In the genomic region with DNA sequence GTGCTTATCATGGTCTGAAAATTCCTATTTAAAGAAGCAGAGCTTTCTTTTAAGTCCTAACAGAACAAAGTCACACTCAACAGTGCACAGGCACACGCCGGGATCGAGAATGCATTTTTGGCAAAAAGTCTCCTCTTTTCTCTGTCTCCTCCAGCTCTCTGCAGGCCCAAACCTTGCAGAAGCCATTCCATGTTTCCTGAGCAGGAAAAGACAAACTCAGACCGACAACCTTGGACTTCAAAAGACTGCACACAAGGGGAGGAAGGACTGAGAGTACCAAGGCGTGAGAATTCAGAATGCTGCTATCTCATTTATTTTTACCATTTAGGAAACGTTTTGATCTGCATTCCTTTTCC, we compare ENCODE assay signal across 1 cellular context.
TF ChIP-seq lines count a peak whose summit lies in the region.

No MANE protein-coding gene starts in this region.

TF ChIP-seq in HEK293, 187 proteins besides CTCF, POLR2A, EP300 and RAD21 (continued from another document):
- TF ChIP-seq, protein P1, sequence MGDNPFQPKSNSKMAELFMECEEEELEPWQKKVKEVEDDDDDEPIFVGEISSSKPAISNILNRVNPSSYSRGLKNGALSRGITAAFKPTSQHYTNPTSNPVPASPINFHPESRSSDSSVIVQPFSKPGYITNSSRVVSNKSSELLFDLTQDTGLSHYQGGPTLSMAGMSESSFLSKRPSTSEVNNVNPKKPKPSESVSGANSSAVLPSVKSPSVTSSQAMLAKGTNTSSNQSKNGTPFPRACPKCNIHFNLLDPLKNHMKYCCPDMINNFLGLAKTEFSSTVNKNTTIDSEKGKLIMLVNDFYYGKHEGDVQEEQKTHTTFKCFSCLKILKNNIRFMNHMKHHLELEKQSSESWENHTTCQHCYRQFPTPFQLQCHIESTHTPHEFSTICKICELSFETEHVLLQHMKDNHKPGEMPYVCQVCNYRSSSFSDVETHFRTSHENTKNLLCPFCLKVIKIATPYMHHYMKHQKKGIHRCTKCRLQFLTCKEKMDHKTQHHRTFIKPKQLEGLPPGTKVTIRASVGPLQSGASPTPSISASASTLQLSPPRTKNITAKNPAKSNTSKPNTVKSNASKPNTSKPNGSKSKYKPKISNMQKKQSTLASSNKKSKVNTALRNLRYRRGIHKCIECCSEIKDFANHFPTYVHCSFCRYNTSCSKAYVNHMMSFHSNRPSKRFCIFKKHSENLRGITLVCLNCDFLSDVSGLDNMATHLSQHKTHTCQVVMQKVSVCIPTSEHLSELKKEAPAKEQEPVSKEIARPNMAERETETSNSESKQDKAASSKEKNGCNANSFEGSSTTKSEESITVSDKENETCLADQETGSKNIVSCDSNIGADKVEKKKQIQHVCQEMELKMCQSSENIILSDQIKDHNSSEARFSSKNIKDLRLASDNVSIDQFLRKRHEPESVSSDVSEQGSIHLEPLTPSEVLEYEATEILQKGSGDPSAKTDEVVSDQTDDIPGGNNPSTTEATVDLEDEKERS (tag by site-specific recombination; IDR thresholded peaks at IDR 0.05): no peak
- TF ChIP-seq ZNF549 (tag by site-specific recombination; IDR thresholded peaks at IDR 0.05) (no peak), ZNF768 (tag by site-specific recombination; IDR thresholded peaks at IDR 0.05) (no peak), ZNF747 (tag by site-specific recombination; IDR thresholded peaks at IDR 0.05) (no peak), ZNF354C (tag by site-specific recombination; IDR thresholded peaks at IDR 0.05; ENCODE audit: borderline replicate concordance, low read depth) (no peak), YY2 (tag by site-specific recombination; IDR thresholded peaks at IDR 0.05) (no peak), ZNF623 (tag by site-specific recombination; IDR thresholded peaks at IDR 0.05) (no peak), ZNF214 (tag by site-specific recombination; IDR thresholded peaks at IDR 0.05; ENCODE audit: borderline replicate concordance) (no peak), ZNF335 (tag by site-specific recombination; conservative IDR thresholded peaks at IDR 0.05) (no peak)
- TF ChIP-seq, protein P2, sequence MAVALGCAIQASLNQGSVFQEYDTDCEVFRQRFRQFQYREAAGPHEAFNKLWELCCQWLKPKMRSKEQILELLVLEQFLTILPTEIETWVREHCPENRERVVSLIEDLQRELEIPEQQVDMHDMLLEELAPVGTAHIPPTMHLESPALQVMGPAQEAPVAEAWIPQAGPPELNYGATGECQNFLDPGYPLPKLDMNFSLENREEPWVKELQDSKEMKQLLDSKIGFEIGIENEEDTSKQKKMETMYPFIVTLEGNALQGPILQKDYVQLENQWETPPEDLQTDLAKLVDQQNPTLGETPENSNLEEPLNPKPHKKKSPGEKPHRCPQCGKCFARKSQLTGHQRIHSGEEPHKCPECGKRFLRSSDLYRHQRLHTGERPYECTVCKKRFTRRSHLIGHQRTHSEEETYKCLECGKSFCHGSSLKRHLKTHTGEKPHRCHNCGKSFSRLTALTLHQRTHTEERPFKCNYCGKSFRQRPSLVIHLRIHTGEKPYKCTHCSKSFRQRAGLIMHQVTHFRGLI (tag by site-specific recombination; IDR thresholded peaks at IDR 0.05): no peak
- TF ChIP-seq, protein P3, sequence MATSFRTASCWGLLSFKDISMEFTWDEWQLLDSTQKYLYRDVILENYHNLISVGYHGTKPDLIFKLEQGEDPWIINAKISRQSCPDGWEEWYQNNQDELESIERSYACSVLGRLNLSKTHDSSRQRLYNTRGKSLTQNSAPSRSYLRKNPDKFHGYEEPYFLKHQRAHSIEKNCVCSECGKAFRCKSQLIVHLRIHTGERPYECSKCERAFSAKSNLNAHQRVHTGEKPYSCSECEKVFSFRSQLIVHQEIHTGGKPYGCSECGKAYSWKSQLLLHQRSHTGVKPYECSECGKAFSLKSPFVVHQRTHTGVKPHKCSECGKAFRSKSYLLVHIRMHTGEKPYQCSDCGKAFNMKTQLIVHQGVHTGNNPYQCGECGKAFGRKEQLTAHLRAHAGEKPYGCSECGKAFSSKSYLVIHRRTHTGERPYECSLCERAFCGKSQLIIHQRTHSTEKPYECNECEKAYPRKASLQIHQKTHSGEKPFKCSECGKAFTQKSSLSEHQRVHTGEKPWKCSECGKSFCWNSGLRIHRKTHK (tag by site-specific recombination; IDR thresholded peaks at IDR 0.05): no peak
- TF ChIP-seq, protein P4, sequence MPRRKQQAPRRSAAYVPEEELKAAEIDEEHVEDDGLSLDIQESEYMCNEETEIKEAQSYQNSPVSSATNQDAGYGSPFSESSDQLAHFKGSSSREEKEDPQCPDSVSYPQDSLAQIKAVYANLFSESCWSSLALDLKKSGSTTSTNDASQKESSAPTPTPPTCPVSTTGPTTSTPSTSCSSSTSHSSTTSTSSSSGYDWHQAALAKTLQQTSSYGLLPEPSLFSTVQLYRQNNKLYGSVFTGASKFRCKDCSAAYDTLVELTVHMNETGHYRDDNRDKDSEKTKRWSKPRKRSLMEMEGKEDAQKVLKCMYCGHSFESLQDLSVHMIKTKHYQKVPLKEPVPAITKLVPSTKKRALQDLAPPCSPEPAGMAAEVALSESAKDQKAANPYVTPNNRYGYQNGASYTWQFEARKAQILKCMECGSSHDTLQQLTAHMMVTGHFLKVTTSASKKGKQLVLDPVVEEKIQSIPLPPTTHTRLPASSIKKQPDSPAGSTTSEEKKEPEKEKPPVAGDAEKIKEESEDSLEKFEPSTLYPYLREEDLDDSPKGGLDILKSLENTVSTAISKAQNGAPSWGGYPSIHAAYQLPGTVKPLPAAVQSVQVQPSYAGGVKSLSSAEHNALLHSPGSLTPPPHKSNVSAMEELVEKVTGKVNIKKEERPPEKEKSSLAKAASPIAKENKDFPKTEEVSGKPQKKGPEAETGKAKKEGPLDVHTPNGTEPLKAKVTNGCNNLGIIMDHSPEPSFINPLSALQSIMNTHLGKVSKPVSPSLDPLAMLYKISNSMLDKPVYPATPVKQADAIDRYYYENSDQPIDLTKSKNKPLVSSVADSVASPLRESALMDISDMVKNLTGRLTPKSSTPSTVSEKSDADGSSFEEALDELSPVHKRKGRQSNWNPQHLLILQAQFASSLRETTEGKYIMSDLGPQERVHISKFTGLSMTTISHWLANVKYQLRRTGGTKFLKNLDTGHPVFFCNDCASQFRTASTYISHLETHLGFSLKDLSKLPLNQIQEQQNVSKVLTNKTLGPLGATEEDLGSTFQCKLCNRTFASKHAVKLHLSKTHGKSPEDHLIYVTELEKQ (tag by site-specific recombination; IDR thresholded peaks at IDR 0.05; ENCODE audit: borderline replicate concordance): no peak
- TF ChIP-seq, protein P5, sequence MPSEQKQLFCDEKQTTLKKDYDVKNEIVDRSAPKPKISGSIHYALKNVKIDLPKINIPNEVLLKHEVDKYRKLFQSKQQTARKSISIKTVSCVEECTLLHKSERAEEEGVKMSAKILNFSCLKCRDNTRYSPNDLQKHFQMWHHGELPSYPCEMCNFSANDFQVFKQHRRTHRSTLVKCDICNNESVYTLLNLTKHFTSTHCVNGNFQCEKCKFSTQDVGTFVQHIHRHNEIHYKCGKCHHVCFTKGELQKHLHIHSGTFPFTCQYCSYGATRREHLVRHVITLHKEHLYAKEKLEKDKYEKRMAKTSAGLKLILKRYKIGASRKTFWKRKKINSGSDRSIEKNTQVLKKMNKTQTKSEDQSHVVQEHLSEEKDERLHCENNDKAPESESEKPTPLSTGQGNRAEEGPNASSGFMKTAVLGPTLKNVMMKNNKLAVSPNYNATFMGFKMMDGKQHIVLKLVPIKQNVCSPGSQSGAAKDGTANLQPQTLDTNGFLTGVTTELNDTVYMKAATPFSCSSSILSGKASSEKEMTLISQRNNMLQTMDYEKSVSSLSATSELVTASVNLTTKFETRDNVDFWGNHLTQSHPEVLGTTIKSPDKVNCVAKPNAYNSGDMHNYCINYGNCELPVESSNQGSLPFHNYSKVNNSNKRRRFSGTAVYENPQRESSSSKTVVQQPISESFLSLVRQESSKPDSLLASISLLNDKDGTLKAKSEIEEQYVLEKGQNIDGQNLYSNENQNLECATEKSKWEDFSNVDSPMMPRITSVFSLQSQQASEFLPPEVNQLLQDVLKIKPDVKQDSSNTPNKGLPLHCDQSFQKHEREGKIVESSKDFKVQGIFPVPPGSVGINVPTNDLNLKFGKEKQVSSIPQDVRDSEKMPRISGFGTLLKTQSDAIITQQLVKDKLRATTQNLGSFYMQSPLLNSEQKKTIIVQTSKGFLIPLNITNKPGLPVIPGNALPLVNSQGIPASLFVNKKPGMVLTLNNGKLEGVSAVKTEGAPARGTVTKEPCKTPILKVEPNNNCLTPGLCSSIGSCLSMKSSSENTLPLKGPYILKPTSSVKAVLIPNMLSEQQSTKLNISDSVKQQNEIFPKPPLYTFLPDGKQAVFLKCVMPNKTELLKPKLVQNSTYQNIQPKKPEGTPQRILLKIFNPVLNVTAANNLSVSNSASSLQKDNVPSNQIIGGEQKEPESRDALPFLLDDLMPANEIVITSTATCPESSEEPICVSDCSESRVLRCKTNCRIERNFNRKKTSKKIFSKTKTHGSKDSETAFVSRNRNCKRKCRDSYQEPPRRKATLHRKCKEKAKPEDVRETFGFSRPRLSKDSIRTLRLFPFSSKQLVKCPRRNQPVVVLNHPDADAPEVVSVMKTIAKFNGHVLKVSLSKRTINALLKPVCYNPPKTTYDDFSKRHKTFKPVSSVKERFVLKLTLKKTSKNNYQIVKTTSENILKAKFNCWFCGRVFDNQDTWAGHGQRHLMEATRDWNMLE (tag by site-specific recombination; conservative IDR thresholded peaks at IDR 0.05; ENCODE audit: low read depth): no peak
- TF ChIP-seq, protein P6, sequence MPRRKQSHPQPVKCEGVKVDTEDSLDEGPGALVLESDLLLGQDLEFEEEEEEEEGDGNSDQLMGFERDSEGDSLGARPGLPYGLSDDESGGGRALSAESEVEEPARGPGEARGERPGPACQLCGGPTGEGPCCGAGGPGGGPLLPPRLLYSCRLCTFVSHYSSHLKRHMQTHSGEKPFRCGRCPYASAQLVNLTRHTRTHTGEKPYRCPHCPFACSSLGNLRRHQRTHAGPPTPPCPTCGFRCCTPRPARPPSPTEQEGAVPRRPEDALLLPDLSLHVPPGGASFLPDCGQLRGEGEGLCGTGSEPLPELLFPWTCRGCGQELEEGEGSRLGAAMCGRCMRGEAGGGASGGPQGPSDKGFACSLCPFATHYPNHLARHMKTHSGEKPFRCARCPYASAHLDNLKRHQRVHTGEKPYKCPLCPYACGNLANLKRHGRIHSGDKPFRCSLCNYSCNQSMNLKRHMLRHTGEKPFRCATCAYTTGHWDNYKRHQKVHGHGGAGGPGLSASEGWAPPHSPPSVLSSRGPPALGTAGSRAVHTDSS (tag by site-specific recombination; IDR thresholded peaks at IDR 0.05): no peak
- TF ChIP-seq, protein P7, sequence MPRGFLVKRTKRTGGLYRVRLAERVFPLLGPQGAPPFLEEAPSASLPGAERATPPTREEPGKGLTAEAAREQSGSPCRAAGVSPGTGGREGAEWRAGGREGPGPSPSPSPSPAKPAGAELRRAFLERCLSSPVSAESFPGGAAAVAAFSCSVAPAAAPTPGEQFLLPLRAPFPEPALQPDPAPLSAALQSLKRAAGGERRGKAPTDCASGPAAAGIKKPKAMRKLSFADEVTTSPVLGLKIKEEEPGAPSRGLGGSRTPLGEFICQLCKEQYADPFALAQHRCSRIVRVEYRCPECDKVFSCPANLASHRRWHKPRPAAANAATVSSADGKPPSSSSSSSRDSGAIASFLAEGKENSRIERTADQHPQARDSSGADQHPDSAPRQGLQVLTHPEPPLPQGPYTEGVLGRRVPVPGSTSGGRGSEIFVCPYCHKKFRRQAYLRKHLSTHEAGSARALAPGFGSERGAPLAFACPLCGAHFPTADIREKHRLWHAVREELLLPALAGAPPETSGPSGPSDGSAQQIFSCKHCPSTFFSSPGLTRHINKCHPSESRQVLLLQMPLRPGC (tag by site-specific recombination; IDR thresholded peaks at IDR 0.05): no peak
